Comparison of ENCODE assay signal across 27 cellular contexts in genomic region chr3:60716573-60716972, GRCh38.
"Had no signal": no experiment of that assay in that cellular context is flagged by ENCODE, and none has a peak within 500 bp of the region (broad histone marks: within the 10 kb centered on the region; RNA-seq: fewer than 3 reads in every experiment).

No MANE protein-coding gene starts in this region.

- H3K9me3 ChIP-seq: ascending aorta had no signal

- H3K36me3 ChIP-seq: ascending aorta, cardiac muscle cell had no signal

- H3K27me3 ChIP-seq: ascending aorta, cardiac muscle cell had no signal

- ATAC-seq: activated CD8-positive, alpha-beta memory T cell treated with anti-CD3 and anti-CD28 coated beads, Interleukin-2, amount 10 ng/mL, durations not matched to agents 7 days and 5 days; activated CD8-positive, alpha-beta T cell treated with anti-CD3 and anti-CD28 coated beads, Interleukin-2, amount 10 ng/mL, durations not matched to agents 7 days and 5 days; activated naive CD8-positive, alpha-beta T cell treated with anti-CD3 and anti-CD28 coated beads, Interleukin-2, amount 50 U/mL, for 24 hours had no signal

- H3K4me3 ChIP-seq: ascending aorta, cardiac muscle cell had no signal

- H3K27ac ChIP-seq: ascending aorta, cardiac muscle cell, VCaP had no signal

- DNase-seq: activated B cell treated with CpG ODN at 0.5 μM for 24 hours; activated CD4-positive, alpha-beta memory T cell treated with anti-CD3 and anti-CD28 coated beads, Interleukin-2, amount 10 ng/mL, durations not matched to agents 7 days and 5 days; activated CD4-positive, alpha-beta T cell treated with anti-CD3 and anti-CD28 coated beads for 4 hours; activated CD4-positive, alpha-beta T cell treated with anti-CD3 and anti-CD28 coated beads, Interleukin-2, amount 10 ng/mL, durations not matched to agents 24 days and 14 days; activated CD4-positive, alpha-beta T cell treated with anti-CD3 and anti-CD28 coated beads, Interleukin-2, amount 50 U/mL, for 48 hours; activated CD4-positive, CD25-positive, alpha-beta regulatory T cell treated with anti-CD3 and anti-CD28 coated beads, Interleukin-2, amount 50 U/mL, for 72 hours; activated CD8-positive, alpha-beta memory T cell treated with anti-CD3 and anti-CD28 coated beads for 24 hours; activated CD8-positive, alpha-beta memory T cell treated with anti-CD3 and anti-CD28 coated beads, Interleukin-2, amount 10 ng/mL, durations not matched to agents 7 days and 5 days; activated CD8-positive, alpha-beta memory T cell treated with anti-CD3 and anti-CD28 coated beads, Interleukin-2, amount 50 U/mL, for 48 hours; activated CD8-positive, alpha-beta T cell treated with anti-CD3 and anti-CD28 coated beads, Interleukin-2, amount 10 ng/mL, durations not matched to agents 7 days and 5 days; activated effector memory CD4-positive, alpha-beta T cell treated with Interleukin-2 at 50 U/mL for 16 hours; activated gamma-delta T cell; activated naive CD4-positive, alpha-beta T cell treated with anti-CD3 and anti-CD28 coated beads, Interleukin-2, amount 10 ng/mL, durations not matched to agents 7 days and 5 days; activated naive CD4-positive, alpha-beta T cell treated with Interleukin-2 at 50 U/mL for 16 hours; activated naive CD8-positive, alpha-beta T cell treated with anti-CD3 and anti-CD28 coated beads, Interleukin-2, amount 10 ng/mL, durations not matched to agents 7 days and 5 days; activated naive CD8-positive, alpha-beta T cell treated with anti-CD3 and anti-CD28 coated beads, Interleukin-2, amount 50 U/mL, for 24 hours; activated T-cell treated with anti-CD3 and anti-CD28 coated beads, Interleukin-2, amount 50 U/mL, for 24 hours; activated T-cell treated with anti-CD3 and anti-CD28 coated beads, Interleukin-2, amount 50 U/mL, for 48 hours; amygdala; anterior cingulate cortex; caudate nucleus; cerebellar nuclear complex; T-helper 2 cell; T-helper 9 cell had no signal
